In the genomic region with DNA sequence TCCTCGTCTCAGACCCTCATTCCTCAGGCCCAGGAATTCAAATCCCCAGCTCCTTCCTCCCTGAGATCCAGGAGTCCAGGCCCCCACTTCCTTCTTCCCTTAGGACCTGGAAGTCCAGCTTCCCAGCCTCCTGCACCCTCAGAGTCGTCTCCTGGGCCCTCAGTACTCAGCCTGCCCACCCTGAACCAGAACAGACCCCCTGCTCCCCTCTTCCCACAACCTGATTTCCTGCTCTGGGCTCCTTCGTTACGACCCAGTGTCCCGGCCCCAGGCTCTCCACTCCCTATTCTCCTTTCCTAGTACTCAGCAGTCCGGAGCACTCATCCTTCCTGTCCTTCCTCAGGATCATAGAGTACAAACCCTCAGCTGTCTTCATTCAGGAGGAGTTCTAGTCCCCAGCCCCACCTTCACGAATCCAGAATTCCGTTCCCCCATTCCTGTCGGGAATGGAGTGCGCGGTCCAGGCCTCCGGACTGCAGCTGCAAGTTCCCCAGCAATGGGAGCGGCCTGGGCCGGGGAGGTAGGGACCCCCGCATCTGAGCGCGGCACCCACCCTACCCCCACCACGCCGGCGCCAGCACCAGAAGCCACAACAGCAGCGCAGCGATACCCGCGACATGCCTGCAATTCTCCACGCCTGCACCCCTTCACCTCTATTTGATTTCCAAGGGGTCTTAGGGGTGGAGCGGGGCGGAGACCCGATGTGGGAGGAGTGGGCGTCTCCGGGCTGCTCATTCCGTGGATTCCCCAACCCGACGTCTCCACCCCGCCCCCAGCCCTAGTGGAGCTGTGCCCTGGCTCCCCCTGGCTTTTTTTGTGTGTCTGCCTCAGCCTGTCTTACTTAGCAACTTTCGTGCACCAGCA, we compare ENCODE assay signal across 8 cellular contexts.
DNase-seq lines count a peak whose midpoint lies in the region; ATAC-seq and TF ChIP-seq lines count a peak whose summit lies in the region.

No MANE protein-coding gene starts in this region.

- H3K4me1 ChIP-seq in RWPE2 (ENCODE audit: insufficient read depth, poor library complexity, severe bottlenecking) (peaks cover 2% of the 10 kb centered on the region), parathyroid adenoma (peaks cover 3% of the 10 kb centered on the region)

- H3K4me2 ChIP-seq in parathyroid adenoma (ENCODE audit: low read length) = no peak overlapping the region

- H3K27ac ChIP-seq in RWPE2 (ENCODE audit: poor library complexity, severe bottlenecking) (peak overlapping the region; percentile 37), epithelial cell of prostate (peak overlapping the region; percentile 28), parathyroid adenoma (peak overlapping the region; percentile 24)

- no peak overlapping the region for H2AFZ ChIP-seq in parathyroid adenoma

- ATAC-seq in RWPE2 (ENCODE audit: low read depth) (no peak), HG03025 (IDR thresholded peaks at IDR 0.05; ENCODE audit: low FRiP score, unreplicated experiment) (no peak), GM19452 (IDR thresholded peaks at IDR 0.05; ENCODE audit: unreplicated experiment) (no peak), HG03378 (IDR thresholded peaks at IDR 0.05; ENCODE audit: unreplicated experiment) (no peak)

- H3K27me3 ChIP-seq in RWPE2 (ENCODE audit: insufficient read depth, poor library complexity, severe bottlenecking) (no peaks in the 10 kb centered on the region), parathyroid adenoma (ENCODE audit: control insufficient read depth, insufficient read depth, low read length) (no peaks in the 10 kb centered on the region)

- H3K9ac ChIP-seq in parathyroid adenoma = no peak overlapping the region

- TF ChIP-seq CTCF in RWPE2 (IDR thresholded peaks at IDR 0.05; ENCODE audit: poor library complexity, severe bottlenecking) = no peak
- no peak for TF ChIP-seq CTCF in parathyroid adenoma (IDR thresholded peaks at IDR 0.05)

- no peaks in the 10 kb centered on the region for H3K79me2 ChIP-seq in parathyroid adenoma

- DNase-seq in ELF-1 (ENCODE audit: low read depth, low spot score) (peak; percentile 50), RWPE2 (ENCODE audit: low spot score) (no peak), epithelial cell of prostate (ENCODE audit: low read depth, low spot score) (no peak), islet precursor cell (no peak)

- H3K4me3 ChIP-seq in RWPE2 (ENCODE audit: severe bottlenecking) (peak overlapping the region; percentile 34), parathyroid adenoma (ENCODE audit: low read depth, low read length) (no peak overlapping the region)

- no peaks in the 10 kb centered on the region for H3K9me3 ChIP-seq in RWPE2 (ENCODE audit: severe bottlenecking)
- no peaks in the 10 kb centered on the region for H3K9me3 ChIP-seq in parathyroid adenoma (ENCODE audit: control insufficient read depth, low read length)

- H3K36me3 ChIP-seq in RWPE2 (ENCODE audit: low read depth) (peaks cover 28% of the 10 kb centered on the region), parathyroid adenoma (ENCODE audit: control insufficient read depth, insufficient read depth, low read length) (no peaks in the 10 kb centered on the region)
